ENCODE assay signal across 8 cellular contexts in the genomic region with DNA sequence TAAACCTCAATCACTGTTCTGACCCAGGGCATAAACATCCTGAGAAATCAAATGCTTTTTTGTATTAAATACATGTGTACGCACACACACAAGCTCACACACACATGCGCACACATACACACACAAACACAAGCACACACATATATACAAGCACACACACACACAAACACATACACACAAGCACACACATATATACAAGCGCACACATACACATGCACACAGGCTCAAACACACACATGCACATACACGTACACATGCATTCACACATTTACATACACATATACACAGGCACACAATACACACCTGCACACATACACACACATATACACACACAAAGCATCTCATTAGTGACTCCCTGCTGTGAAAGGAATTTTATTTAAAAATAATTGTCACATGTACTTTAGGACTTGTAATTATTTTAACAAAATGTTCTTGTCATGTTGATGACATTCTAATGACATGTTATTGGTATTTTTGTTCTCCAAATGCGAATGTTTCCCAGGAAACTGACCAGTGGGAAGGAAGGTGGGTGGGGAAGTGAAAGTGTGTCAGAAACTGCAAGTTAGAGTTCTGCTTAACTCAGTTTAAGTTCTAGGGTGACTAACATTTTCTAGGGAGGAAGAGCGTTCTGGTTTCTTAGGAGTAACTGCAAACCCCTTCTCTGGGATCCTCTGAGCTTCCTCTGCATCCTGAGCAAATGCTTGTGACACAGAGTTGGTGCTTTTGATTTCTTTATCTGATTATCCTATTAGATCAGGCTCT.
A peak's percentile ranks its signal among the peaks of the same experiment; 100 is the strongest.
DNase-seq lines count a peak whose midpoint lies in the region; ATAC-seq and TF ChIP-seq lines count a peak whose summit lies in the region.

No MANE protein-coding gene starts in this region.

- H3K9me3 Mint-ChIP-seq in CD4-positive, alpha-beta memory T cell, result no peaks in the 10 kb centered on the region
- H3K9me3 Mint-ChIP-seq in glutamatergic neuron (ENCODE audit: unreplicated experiment), result no peaks in the 10 kb centered on the region

- H3K27ac Mint-ChIP-seq in CD4-positive, alpha-beta memory T cell, result peak overlapping the region; percentile 76 to 98 (median 92)
- no peak overlapping the region for H3K27ac Mint-ChIP-seq in glutamatergic neuron (ENCODE audit: unreplicated experiment)

- no peaks in the 10 kb centered on the region for H3K27me3 ChIP-seq in CD4-positive, alpha-beta memory T cell (ENCODE audit: insufficient read depth, low read length)
- H3K27me3 ChIP-seq in HUES64 (ENCODE audit: insufficient read depth, low read length), result no peaks in the 10 kb centered on the region

- no peaks in the 10 kb centered on the region for H3K36me3 Mint-ChIP-seq in CD4-positive, alpha-beta memory T cell
- no peaks in the 10 kb centered on the region for H3K36me3 Mint-ChIP-seq in glutamatergic neuron (ENCODE audit: unreplicated experiment)

- peak overlapping the region; percentile 7 for H3K27ac ChIP-seq in CD4-positive, alpha-beta memory T cell (ENCODE audit: low read depth, low read length)
- peak overlapping the region; percentile 51; the same call in 1 of the 2 replicates for H3K27ac ChIP-seq in HUES64 (ENCODE audit: low read depth, low read length)

- H3K4me1 Mint-ChIP-seq in CD4-positive, alpha-beta memory T cell, result peaks cover 31 to 47% (median 36%) of the 10 kb centered on the region in 4 donors
- peaks cover 5% of the 10 kb centered on the region for H3K4me1 Mint-ChIP-seq in glutamatergic neuron (ENCODE audit: low read depth, unreplicated experiment)

- ATAC-seq in GM21390 (IDR thresholded peaks at IDR 0.05; ENCODE audit: unreplicated experiment), result peak; percentile 35

- peak overlapping the region in 7 of 8 donors; percentile 31 to 91 (median 69) for H3K4me3 Mint-ChIP-seq in CD4-positive, alpha-beta memory T cell
- no peak overlapping the region for H3K4me3 Mint-ChIP-seq in glutamatergic neuron (ENCODE audit: unreplicated experiment)

- no peak for DNase-seq in CD4-positive, alpha-beta memory T cell
- DNase-seq in activated T-helper 9 cell treated with anti-CD3 and anti-CD28 coated beads, Interleukin-2, amount 50 U/mL, for 16 hours (ENCODE audit: low read depth), result peak; percentile 12
- peak; percentile 40 for DNase-seq in myocyte (ENCODE audit: low read depth)
- DNase-seq in glutamatergic neuron, result no peak
- no peak for DNase-seq in NCI-H2081 (lab: John Stamatoyannopoulos, UW)
- no peak for DNase-seq in NCI-H226

- 77% methylated on average over 6 of the region's 6 CpGs for WGBS in HUES64

- H3K9ac ChIP-seq in HUES64 (ENCODE audit: low read depth, low read length), result no peak overlapping the region

- no peak overlapping the region for H3K4me3 ChIP-seq in CD4-positive, alpha-beta memory T cell (ENCODE audit: low read length in 2 of 2)
- no peak overlapping the region for H3K4me3 ChIP-seq in HUES64 (ENCODE audit: low read length)

- POLR2A ChIA-PET in CD4-positive, alpha-beta memory T cell (lab: Charles Lee; ENCODE audit: partially characterized antibody), result interaction anchor here (0.6 to 2.2 kb wide), 19 partner anchors 13 to 165 kb away, joined by 3 to 11 read pairs (median 4); no protein-coding TSS in a partner anchor

- no peaks in the 10 kb centered on the region for H3K27me3 Mint-ChIP-seq in CD4-positive, alpha-beta memory T cell
- H3K27me3 Mint-ChIP-seq in glutamatergic neuron (ENCODE audit: unreplicated experiment), result no peaks in the 10 kb centered on the region

- no peak for TF ChIP-seq CTCF in glutamatergic neuron (IDR thresholded peaks at IDR 0.05; ENCODE audit: partially characterized antibody, unreplicated experiment)

- H3K9me3 ChIP-seq in CD4-positive, alpha-beta memory T cell (ENCODE audit: control insufficient read depth in 1 of 2, low read length in 2 of 2), result no peaks in the 10 kb centered on the region
- no peaks in the 10 kb centered on the region for H3K9me3 ChIP-seq in HUES64 (ENCODE audit: insufficient read depth, low read depth, low read length)

- CTCF ChIA-PET in CD4-positive, alpha-beta memory T cell (lab: Charles Lee; ENCODE audit: partially characterized antibody), result interaction anchor here (0.7 to 2.3 kb wide), 11 partner anchors 11 to 233 kb away, joined by 3 to 12 read pairs (median 3); no protein-coding TSS in a partner anchor

- H3K4me1 ChIP-seq in CD4-positive, alpha-beta memory T cell (ENCODE audit: insufficient read depth, low read length), result peaks cover 39% of the 10 kb centered on the region
- H3K4me1 ChIP-seq in HUES64 (ENCODE audit: insufficient read depth, low read length), result peaks cover 28% of the 10 kb centered on the region

- H3K36me3 ChIP-seq in CD4-positive, alpha-beta memory T cell (ENCODE audit: insufficient read depth, low read length), result no peaks in the 10 kb centered on the region
- H3K36me3 ChIP-seq in HUES64 (ENCODE audit: insufficient read depth, low read length), result no peaks in the 10 kb centered on the region

- intact Hi-C loops in CD4-positive, alpha-beta memory T cell (cut with micrococcal nuclease), result loop anchor here (2.0 to 5.0 kb wide), 6 partner anchors 45 to 210 kb away; no protein-coding TSS in a partner anchor

Comparison
In these comparisons a context has a peak if more than half of its experiments do, and no peak if none do; other contexts are left out.
1. DNase-seq: peak in activated T-helper 9 cell treated with anti-CD3 and anti-CD28 coated beads, Interleukin-2, amount 50 U/mL, for 16 hours (single experiment) and myocyte (single experiment); none in CD4-positive, alpha-beta memory T cell (0 of 5), glutamatergic neuron (single experiment), NCI-H2081 (0 of 2) and NCI-H226 (single experiment).